In the genomic region with DNA sequence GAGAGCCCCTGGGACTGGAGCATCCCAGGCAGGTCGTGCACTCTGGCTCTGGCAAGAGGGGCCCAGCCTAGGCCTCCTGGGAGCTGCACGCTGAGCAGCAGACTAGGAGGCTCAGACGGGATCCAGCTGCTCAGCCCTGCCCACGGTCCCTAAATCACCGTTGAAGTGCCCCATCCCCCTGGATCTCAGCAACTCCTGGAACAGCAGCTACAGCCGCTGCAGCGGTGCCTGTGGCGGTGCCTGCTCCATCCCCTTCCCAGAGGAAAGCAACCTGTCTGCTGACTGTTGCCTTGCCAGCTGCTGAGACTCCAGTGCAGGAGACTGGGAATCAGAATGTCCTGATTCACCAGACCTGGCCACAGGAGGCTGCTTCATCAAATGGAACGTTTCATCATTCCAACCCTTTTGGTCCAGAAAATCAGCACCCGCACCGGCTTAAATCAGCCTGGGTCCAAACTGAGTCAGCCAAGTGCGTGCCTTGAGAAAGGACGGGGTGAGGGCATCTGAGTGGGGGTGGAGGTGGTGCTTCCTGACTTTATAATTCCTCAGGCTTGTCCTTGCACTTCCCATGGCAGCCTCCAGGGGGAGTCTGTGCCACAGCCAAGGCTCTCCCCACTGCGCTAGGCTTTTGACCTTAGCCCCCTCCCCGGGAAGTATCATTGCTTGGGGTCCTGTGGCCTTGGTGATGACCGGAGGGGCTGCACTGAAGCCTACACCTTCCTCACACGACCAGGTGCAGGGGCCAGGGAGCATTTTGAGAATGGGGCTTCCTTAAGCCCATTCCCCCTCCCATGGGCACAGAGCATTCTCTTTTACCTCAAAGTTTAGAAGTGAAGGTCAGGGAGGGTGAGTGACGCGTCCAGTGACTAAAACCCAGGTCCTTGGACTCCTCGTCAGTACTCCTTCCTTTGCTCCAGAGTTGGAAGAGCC, we compare ENCODE assay signal across 8 cellular contexts. TPM values are rescaled to one million over a fixed set of nuclear protein-coding genes. Genes with fewer than 3 reads are reported as not detected.
DNase-seq lines count a peak whose midpoint lies in the region; ATAC-seq and TF ChIP-seq lines count a peak whose summit lies in the region.

No MANE protein-coding gene starts in this region.

- H2BK15ac ChIP-seq in neuronal stem cell (ENCODE audit: low read length): no peak overlapping the region

- H2BK12ac ChIP-seq in neuronal stem cell (ENCODE audit: low read length): no peak overlapping the region

- no peaks in the 10 kb centered on the region for H3K9me3 ChIP-seq in fibroblast of lung (ENCODE audit: control insufficient read depth, insufficient read depth, low read depth, low read length)
- H3K9me3 ChIP-seq in neuronal stem cell (replicated peaks in 1 of 2; ENCODE audit: control insufficient read depth in 2 of 2, insufficient read depth in 1 of 2, low read depth in 1 of 2, low read length in 2 of 2): no peaks in the 10 kb centered on the region

- no peak overlapping the region for H2AFZ ChIP-seq in fibroblast of lung (ENCODE audit: low read length)
- H2AFZ ChIP-seq in neuronal stem cell (ENCODE audit: low read length): peak overlapping the region; percentile 9

- H3K4me1 Mint-ChIP-seq in activated CD8-positive, alpha-beta memory T cell treated with anti-CD3 and anti-CD28 coated beads, Interleukin-2, amount 10 ng/mL, durations not matched to agents 7 days and 5 days: no peaks in the 10 kb centered on the region

- H3K4me1 ChIP-seq in fibroblast of lung (ENCODE audit: control insufficient read depth, extremely low read depth, insufficient read depth, low read length) (peaks cover 2% of the 10 kb centered on the region), neuronal stem cell (ENCODE audit: control insufficient read depth in 2 of 2, insufficient read depth in 1 of 2, low read depth in 1 of 2, low read length in 2 of 2) (peaks cover 12 to 16% of the 10 kb centered on the region in 2 donors)

- H2AK5ac ChIP-seq in neuronal stem cell (ENCODE audit: low read depth, low read length): peak overlapping the region; percentile 63

- TF ChIP-seq CTCF in AG09309 (IDR thresholded peaks at IDR 0.05; ENCODE audit: control insufficient read depth, insufficient read depth, low read depth, low read length, missing control alignments) (peak; percentile 80), GM13977 (IDR thresholded peaks at IDR 0.05; ENCODE audit: extremely low read depth, insufficient read depth, missing control alignments) (peak; percentile 79), fibroblast of lung (conservative IDR thresholded peaks at IDR 0.05 in 1 of 2, IDR thresholded peaks at IDR 0.05 in 1 of 2; ENCODE audit: low read depth in 1 of 2, low read length in 2 of 2) (peak; percentile 68 to 84)

- no peak overlapping the region for H3K14ac ChIP-seq in neuronal stem cell (ENCODE audit: low read length)

- no peak overlapping the region for H3K4me3 ChIP-seq in AG09309 (ENCODE audit: control insufficient read depth, low read depth, low read length)
- H3K4me3 ChIP-seq in fibroblast of lung (replicated peaks in 1 of 4; ENCODE audit: control extremely low read depth in 1 of 4, insufficient read depth in 1 of 4, low read depth in 3 of 4, low read length in 4 of 4): no peak overlapping the region
- H3K4me3 ChIP-seq in neuronal stem cell (ENCODE audit: low read length in 2 of 2): no peak overlapping the region

- ATAC-seq in activated CD8-positive, alpha-beta memory T cell treated with anti-CD3 and anti-CD28 coated beads, Interleukin-2, amount 10 ng/mL, durations not matched to agents 7 days and 5 days: peak; percentile 39
- ATAC-seq in HG02623 (IDR thresholded peaks at IDR 0.05; ENCODE audit: unreplicated experiment): no peak

- no peak overlapping the region for H3K4me2 ChIP-seq in fibroblast of lung (ENCODE audit: extremely low read depth, insufficient read depth, low read length)
- peak overlapping the region; percentile 25 for H3K4me2 ChIP-seq in neuronal stem cell (ENCODE audit: insufficient read depth, low read length, poor library complexity, severe bottlenecking)

- no peak overlapping the region for H3K4me3 Mint-ChIP-seq in activated CD8-positive, alpha-beta memory T cell treated with anti-CD3 and anti-CD28 coated beads, Interleukin-2, amount 10 ng/mL, durations not matched to agents 7 days and 5 days

- H2BK5ac ChIP-seq in neuronal stem cell (ENCODE audit: low read length): no peak overlapping the region

- H3K9ac ChIP-seq in fibroblast of lung (ENCODE audit: insufficient read depth, low read length): no peak overlapping the region
- no peak overlapping the region for H3K9ac ChIP-seq in neuronal stem cell (ENCODE audit: low read depth, low read length, poor library complexity)

- in situ Hi-C loops in GM13977 (cut with MboI; ENCODE audit: low pct_unique_long_range_greater_than_20kb, low sequenced_read_pairs, unreplicated experiment): no loop called here

- H3K18ac ChIP-seq in neuronal stem cell (ENCODE audit: low read length): no peak overlapping the region

- H2BK120ac ChIP-seq in neuronal stem cell (ENCODE audit: low read depth, low read length): no peak overlapping the region

- no peak overlapping the region for H4K8ac ChIP-seq in neuronal stem cell (ENCODE audit: low read depth, low read length)

- no peak overlapping the region for H3K23ac ChIP-seq in neuronal stem cell (ENCODE audit: low read depth, low read length, poor library complexity)

- H4K91ac ChIP-seq in neuronal stem cell (ENCODE audit: low read depth, low read length, poor library complexity): no peak overlapping the region

- peaks cover 3% of the 10 kb centered on the region for H3K79me1 ChIP-seq in neuronal stem cell (ENCODE audit: low read depth, low read length)

- H3K36me3 Mint-ChIP-seq in activated CD8-positive, alpha-beta memory T cell treated with anti-CD3 and anti-CD28 coated beads, Interleukin-2, amount 10 ng/mL, durations not matched to agents 7 days and 5 days: no peaks in the 10 kb centered on the region

- DNase-seq in AG09309 (ENCODE audit: low read depth) (peak; percentile 13), GM13977 (ENCODE audit: low spot score) (peak; percentile 72), NCI-H1694 (lab: John Stamatoyannopoulos, UW) (peak; percentile 35), fibroblast of lung (ENCODE audit: low read depth in 2 of 2) (peak; percentile 46 to 70), neuronal stem cell (ENCODE audit: low spot score) (peak; percentile 26), mesenteric fat pad (ENCODE audit: low spot score) (no peak)
- DNase-seq in activated CD8-positive, alpha-beta memory T cell treated with anti-CD3 and anti-CD28 coated beads, Interleukin-2, amount 10 ng/mL, durations not matched to agents 7 days and 5 days: peak; percentile 45

- H3K36me3 ChIP-seq in fibroblast of lung (ENCODE audit: control insufficient read depth, insufficient read depth, low read length) (no peaks in the 10 kb centered on the region), neuronal stem cell (replicated peaks in 1 of 2; ENCODE audit: control insufficient read depth in 2 of 2, insufficient read depth in 2 of 2, low read length in 2 of 2) (no peaks in the 10 kb centered on the region)

- H3K79me2 ChIP-seq in fibroblast of lung (ENCODE audit: control insufficient read depth, insufficient read depth, low read length): no peaks in the 10 kb centered on the region

- H3K9me3 Mint-ChIP-seq in activated CD8-positive, alpha-beta memory T cell treated with anti-CD3 and anti-CD28 coated beads, Interleukin-2, amount 10 ng/mL, durations not matched to agents 7 days and 5 days (ENCODE audit: low read depth): no peaks in the 10 kb centered on the region

- H3K27ac Mint-ChIP-seq in activated CD8-positive, alpha-beta memory T cell treated with anti-CD3 and anti-CD28 coated beads, Interleukin-2, amount 10 ng/mL, durations not matched to agents 7 days and 5 days: no peak overlapping the region

- no peak overlapping the region for H3K4ac ChIP-seq in neuronal stem cell (ENCODE audit: low read length)

- peaks cover 5% of the 10 kb centered on the region for H3K27me3 Mint-ChIP-seq in activated CD8-positive, alpha-beta memory T cell treated with anti-CD3 and anti-CD28 coated beads, Interleukin-2, amount 10 ng/mL, durations not matched to agents 7 days and 5 days

- CTCF ChIA-PET in activated CD8-positive, alpha-beta memory T cell treated with anti-CD3 and anti-CD28 coated beads, Interleukin-2, amount 10 ng/mL, durations not matched to agents 7 days and 5 days (lab: Charles Lee): no interaction called here

- WGBS in neuronal stem cell (ENCODE audit: extremely low coverage in 2 of 2, insufficient read length in 2 of 2, insufficient replicate concordance in 1 of 2), 2 donors: no CpG with 5 or more reads among the region's 20 CpGs

- H3K27ac ChIP-seq in fibroblast of lung (ENCODE audit: insufficient read depth, low read length) (no peak overlapping the region), neuronal stem cell (replicated peaks; ENCODE audit: low read length) (no peak overlapping the region)

- H4K20me1 ChIP-seq in fibroblast of lung (ENCODE audit: control insufficient read depth, extremely low read depth, insufficient read depth, low read length): no peaks in the 10 kb centered on the region

- H3K27me3 ChIP-seq in fibroblast of lung (ENCODE audit: control insufficient read depth, insufficient read depth, low read length) (no peaks in the 10 kb centered on the region), neuronal stem cell (ENCODE audit: control insufficient read depth in 3 of 3, insufficient read depth in 3 of 3, low read depth in 1 of 3, low read length in 3 of 3) (peaks cover 0 to 41% (median 0%) of the 10 kb centered on the region in 3 experiments)

RNA-seq across cellular contexts. Expression of gene ZNF185, which starts 6.5 kb away (rescaled TPM):
- under 1 TPM; 0.91 to 0.93 TPM for total RNA-seq in activated CD8-positive, alpha-beta memory T cell treated with anti-CD3 and anti-CD28 coated beads, Interleukin-2, amount 10 ng/mL, durations not matched to agents 7 days and 5 days
- total RNA-seq in fibroblast of lung (0.66 and 1.0 TPM in 2 replicates), mesenteric fat pad (6.3 TPM)
- 2.3 and 4.2 TPM in 2 replicates for polyA plus RNA-seq in fibroblast of lung
- polyA plus RNA-seq in fibroblast of lung (2012): 1.2 and 2.8 TPM in 2 replicates
- 0.19 and 3.5 TPM in 2 replicates for polyA minus RNA-seq in fibroblast of lung (ENCODE audit: low replicate concordance)
- polyA plus RNA-seq in neuronal stem cell (2013, experiment 1 of 2): 13.2 TPM
- 13.2 TPM for polyA plus RNA-seq in neuronal stem cell (2013, experiment 2 of 2)
